In the genomic region with DNA sequence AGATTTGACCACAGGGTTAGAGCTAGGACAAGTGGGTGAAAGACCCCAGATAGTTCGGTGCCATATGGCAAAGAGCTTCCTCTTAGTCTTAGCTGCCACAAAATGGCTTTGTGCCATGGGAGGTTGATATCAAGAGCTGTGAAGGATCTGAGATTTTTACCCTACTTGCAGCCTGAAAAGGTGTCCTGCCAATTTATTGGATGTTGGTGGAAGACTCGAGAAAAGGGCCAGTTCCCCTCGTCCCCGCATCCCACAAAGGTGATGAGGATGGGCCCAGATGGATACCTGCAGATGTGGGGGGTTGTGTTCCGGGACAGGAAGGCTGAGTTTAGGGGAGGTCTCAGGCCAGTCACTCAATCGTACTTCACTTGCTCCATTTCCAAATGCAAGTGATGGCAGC, we compare ENCODE assay signal across 1 cellular context.
TF ChIP-seq lines count a peak whose summit lies in the region.

No MANE protein-coding gene starts in this region.

TF ChIP-seq in K562, 482 proteins besides CTCF, POLR2A, EP300 and RAD21 (continued from another document and continues in another):
- TF ChIP-seq, protein P1, sequence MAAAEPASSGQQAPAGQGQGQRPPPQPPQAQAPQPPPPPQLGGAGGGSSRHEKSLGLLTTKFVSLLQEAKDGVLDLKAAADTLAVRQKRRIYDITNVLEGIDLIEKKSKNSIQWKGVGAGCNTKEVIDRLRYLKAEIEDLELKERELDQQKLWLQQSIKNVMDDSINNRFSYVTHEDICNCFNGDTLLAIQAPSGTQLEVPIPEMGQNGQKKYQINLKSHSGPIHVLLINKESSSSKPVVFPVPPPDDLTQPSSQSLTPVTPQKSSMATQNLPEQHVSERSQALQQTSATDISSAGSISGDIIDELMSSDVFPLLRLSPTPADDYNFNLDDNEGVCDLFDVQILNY (CRISPR knock-in tag; IDR thresholded peaks at IDR 0.05) = no peak
- TF ChIP-seq FOS (IDR thresholded peaks at IDR 0.05; ENCODE audit: extremely low read depth, insufficient read length) (no peak), ZNF347 (CRISPR knock-in tag; IDR thresholded peaks at IDR 0.05; ENCODE audit: low read depth) (no peak), KLF16 (IDR thresholded peaks at IDR 0.05) (no peak), KLF10 (CRISPR knock-in tag; IDR thresholded peaks at IDR 0.05) (no peak), NR2C2 (CRISPR knock-in tag; IDR thresholded peaks at IDR 0.05) (no peak), NR2C2 (tag; IDR thresholded peaks at IDR 0.05) (no peak), NR3C1 (CRISPR knock-in tag; IDR thresholded peaks at IDR 0.05) (no peak), ZNF764 (CRISPR knock-in tag; IDR thresholded peaks at IDR 0.05; ENCODE audit: low read depth) (no peak), BRD9 (IDR thresholded peaks at IDR 0.05; ENCODE audit: low read depth, partially characterized antibody) (no peak), ZNF586 (CRISPR knock-in tag; conservative IDR thresholded peaks at IDR 0.05) (no peak), MTF1 (CRISPR knock-in tag; IDR thresholded peaks at IDR 0.05; ENCODE audit: borderline replicate concordance) (no peak; the same call in 1 of the 2 replicates), SETDB1 (IDR thresholded peaks at IDR 0.05; ENCODE audit: low read length) (no peak), TBP (optimal IDR thresholded peaks at IDR 0.05; ENCODE audit: low read depth, low read length) (no peak), MBD2 (IDR thresholded peaks at IDR 0.05; ENCODE audit: borderline replicate concordance, low read depth) (no peak), ZFP36 (IDR thresholded peaks at IDR 0.05; ENCODE audit: low read depth, low read length, partially characterized antibody) (no peak), KHSRP (IDR thresholded peaks at IDR 0.05) (no peak), ZNF143 (CRISPR knock-in tag; IDR thresholded peaks at IDR 0.05) (no peak), SIRT6 (IDR thresholded peaks at IDR 0.05; ENCODE audit: low read depth, low read length) (no peak), HMG20B (CRISPR knock-in tag; IDR thresholded peaks at IDR 0.05) (no peak), ETS2 (tag; IDR thresholded peaks at IDR 0.05; ENCODE audit: borderline replicate concordance, poor library complexity, severe bottlenecking) (no peak), ZNF561 (CRISPR knock-in tag; conservative IDR thresholded peaks at IDR 0.05) (no peak), ZNF280B (CRISPR knock-in tag; IDR thresholded peaks at IDR 0.05) (no peak), RFX1 (IDR thresholded peaks at IDR 0.05) (no peak), NELFE (IDR thresholded peaks at IDR 0.05; ENCODE audit: insufficient read depth, insufficient read length) (no peak), ERF (CRISPR knock-in tag; IDR thresholded peaks at IDR 0.05) (no peak), SIX5 (IDR thresholded peaks at IDR 0.05; ENCODE audit: borderline replicate concordance in 1 of 2, insufficient read depth in 1 of 2, low read depth in 1 of 2, low read length in 2 of 2) (no peak), ZNF124 (CRISPR knock-in tag; IDR thresholded peaks at IDR 0.05) (no peak; the same call in 1 of the 2 replicates)
- TF ChIP-seq, protein P2, sequence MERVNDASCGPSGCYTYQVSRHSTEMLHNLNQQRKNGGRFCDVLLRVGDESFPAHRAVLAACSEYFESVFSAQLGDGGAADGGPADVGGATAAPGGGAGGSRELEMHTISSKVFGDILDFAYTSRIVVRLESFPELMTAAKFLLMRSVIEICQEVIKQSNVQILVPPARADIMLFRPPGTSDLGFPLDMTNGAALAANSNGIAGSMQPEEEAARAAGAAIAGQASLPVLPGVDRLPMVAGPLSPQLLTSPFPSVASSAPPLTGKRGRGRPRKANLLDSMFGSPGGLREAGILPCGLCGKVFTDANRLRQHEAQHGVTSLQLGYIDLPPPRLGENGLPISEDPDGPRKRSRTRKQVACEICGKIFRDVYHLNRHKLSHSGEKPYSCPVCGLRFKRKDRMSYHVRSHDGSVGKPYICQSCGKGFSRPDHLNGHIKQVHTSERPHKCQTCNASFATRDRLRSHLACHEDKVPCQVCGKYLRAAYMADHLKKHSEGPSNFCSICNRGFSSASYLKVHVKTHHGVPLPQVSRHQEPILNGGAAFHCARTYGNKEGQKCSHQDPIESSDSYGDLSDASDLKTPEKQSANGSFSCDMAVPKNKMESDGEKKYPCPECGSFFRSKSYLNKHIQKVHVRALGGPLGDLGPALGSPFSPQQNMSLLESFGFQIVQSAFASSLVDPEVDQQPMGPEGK (CRISPR knock-in tag; IDR thresholded peaks at IDR 0.05; ENCODE audit: borderline replicate concordance) = no peak
- TF ChIP-seq, protein P3, sequence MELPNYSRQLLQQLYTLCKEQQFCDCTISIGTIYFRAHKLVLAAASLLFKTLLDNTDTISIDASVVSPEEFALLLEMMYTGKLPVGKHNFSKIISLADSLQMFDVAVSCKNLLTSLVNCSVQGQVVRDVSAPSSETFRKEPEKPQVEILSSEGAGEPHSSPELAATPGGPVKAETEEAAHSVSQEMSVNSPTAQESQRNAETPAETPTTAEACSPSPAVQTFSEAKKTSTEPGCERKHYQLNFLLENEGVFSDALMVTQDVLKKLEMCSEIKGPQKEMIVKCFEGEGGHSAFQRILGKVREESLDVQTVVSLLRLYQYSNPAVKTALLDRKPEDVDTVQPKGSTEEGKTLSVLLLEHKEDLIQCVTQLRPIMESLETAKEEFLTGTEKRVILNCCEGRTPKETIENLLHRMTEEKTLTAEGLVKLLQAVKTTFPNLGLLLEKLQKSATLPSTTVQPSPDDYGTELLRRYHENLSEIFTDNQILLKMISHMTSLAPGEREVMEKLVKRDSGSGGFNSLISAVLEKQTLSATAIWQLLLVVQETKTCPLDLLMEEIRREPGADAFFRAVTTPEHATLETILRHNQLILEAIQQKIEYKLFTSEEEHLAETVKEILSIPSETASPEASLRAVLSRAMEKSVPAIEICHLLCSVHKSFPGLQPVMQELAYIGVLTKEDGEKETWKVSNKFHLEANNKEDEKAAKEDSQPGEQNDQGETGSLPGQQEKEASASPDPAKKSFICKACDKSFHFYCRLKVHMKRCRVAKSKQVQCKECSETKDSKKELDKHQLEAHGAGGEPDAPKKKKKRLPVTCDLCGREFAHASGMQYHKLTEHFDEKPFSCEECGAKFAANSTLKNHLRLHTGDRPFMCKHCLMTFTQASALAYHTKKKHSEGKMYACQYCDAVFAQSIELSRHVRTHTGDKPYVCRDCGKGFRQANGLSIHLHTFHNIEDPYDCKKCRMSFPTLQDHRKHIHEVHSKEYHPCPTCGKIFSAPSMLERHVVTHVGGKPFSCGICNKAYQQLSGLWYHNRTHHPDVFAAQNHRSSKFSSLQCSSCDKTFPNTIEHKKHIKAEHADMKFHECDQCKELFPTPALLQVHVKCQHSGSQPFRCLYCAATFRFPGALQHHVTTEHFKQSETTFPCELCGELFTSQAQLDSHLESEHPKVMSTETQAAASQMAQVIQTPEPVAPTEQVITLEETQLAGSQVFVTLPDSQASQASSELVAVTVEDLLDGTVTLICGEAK (IDR thresholded peaks at IDR 0.05) = no peak
- TF ChIP-seq, protein P3 (CRISPR knock-in tag; IDR thresholded peaks at IDR 0.05) = peak; percentile 37; the same call in 1 of the 2 replicates
- TF ChIP-seq, protein P4, sequence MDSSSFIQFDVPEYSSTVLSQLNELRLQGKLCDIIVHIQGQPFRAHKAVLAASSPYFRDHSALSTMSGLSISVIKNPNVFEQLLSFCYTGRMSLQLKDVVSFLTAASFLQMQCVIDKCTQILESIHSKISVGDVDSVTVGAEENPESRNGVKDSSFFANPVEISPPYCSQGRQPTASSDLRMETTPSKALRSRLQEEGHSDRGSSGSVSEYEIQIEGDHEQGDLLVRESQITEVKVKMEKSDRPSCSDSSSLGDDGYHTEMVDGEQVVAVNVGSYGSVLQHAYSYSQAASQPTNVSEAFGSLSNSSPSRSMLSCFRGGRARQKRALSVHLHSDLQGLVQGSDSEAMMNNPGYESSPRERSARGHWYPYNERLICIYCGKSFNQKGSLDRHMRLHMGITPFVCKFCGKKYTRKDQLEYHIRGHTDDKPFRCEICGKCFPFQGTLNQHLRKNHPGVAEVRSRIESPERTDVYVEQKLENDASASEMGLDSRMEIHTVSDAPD (CRISPR knock-in tag; IDR thresholded peaks at IDR 0.05) = no peak
- TF ChIP-seq, protein P5, sequence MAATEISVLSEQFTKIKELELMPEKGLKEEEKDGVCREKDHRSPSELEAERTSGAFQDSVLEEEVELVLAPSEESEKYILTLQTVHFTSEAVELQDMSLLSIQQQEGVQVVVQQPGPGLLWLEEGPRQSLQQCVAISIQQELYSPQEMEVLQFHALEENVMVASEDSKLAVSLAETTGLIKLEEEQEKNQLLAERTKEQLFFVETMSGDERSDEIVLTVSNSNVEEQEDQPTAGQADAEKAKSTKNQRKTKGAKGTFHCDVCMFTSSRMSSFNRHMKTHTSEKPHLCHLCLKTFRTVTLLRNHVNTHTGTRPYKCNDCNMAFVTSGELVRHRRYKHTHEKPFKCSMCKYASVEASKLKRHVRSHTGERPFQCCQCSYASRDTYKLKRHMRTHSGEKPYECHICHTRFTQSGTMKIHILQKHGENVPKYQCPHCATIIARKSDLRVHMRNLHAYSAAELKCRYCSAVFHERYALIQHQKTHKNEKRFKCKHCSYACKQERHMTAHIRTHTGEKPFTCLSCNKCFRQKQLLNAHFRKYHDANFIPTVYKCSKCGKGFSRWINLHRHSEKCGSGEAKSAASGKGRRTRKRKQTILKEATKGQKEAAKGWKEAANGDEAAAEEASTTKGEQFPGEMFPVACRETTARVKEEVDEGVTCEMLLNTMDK (IDR thresholded peaks at IDR 0.05; ENCODE audit: borderline replicate concordance, insufficient read depth, low read depth, low read length, poor library complexity, severe bottlenecking) = no peak
- TF ChIP-seq, protein P6, sequence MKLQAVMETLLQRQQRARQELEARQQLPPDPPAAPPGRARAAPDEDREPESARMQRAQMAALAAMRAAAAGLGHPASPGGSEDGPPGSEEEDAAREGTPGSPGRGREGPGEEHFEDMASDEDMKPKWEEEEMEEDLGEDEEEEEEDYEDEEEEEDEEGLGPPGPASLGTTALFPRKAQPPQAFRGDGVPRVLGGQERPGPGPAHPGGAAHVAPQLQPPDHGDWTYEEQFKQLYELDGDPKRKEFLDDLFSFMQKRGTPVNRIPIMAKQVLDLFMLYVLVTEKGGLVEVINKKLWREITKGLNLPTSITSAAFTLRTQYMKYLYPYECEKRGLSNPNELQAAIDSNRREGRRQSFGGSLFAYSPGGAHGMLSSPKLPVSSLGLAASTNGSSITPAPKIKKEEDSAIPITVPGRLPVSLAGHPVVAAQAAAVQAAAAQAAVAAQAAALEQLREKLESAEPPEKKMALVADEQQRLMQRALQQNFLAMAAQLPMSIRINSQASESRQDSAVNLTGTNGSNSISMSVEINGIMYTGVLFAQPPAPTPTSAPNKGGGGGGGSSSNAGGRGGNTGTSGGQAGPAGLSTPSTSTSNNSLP (IDR thresholded peaks at IDR 0.05; ENCODE audit: borderline replicate concordance, low read depth, low read length) = no peak
- TF ChIP-seq, protein P7, sequence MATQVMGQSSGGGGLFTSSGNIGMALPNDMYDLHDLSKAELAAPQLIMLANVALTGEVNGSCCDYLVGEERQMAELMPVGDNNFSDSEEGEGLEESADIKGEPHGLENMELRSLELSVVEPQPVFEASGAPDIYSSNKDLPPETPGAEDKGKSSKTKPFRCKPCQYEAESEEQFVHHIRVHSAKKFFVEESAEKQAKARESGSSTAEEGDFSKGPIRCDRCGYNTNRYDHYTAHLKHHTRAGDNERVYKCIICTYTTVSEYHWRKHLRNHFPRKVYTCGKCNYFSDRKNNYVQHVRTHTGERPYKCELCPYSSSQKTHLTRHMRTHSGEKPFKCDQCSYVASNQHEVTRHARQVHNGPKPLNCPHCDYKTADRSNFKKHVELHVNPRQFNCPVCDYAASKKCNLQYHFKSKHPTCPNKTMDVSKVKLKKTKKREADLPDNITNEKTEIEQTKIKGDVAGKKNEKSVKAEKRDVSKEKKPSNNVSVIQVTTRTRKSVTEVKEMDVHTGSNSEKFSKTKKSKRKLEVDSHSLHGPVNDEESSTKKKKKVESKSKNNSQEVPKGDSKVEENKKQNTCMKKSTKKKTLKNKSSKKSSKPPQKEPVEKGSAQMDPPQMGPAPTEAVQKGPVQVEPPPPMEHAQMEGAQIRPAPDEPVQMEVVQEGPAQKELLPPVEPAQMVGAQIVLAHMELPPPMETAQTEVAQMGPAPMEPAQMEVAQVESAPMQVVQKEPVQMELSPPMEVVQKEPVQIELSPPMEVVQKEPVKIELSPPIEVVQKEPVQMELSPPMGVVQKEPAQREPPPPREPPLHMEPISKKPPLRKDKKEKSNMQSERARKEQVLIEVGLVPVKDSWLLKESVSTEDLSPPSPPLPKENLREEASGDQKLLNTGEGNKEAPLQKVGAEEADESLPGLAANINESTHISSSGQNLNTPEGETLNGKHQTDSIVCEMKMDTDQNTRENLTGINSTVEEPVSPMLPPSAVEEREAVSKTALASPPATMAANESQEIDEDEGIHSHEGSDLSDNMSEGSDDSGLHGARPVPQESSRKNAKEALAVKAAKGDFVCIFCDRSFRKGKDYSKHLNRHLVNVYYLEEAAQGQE (CRISPR knock-in tag; IDR thresholded peaks at IDR 0.05; ENCODE audit: low read depth) = no peak
